In genomic region chr3:167929937-167930336, GRCh38 we compare ENCODE assay signal across 23 cellular contexts.
A peak's percentile ranks its signal among the peaks of the same experiment; 100 is the strongest.
DNase-seq lines count a peak whose midpoint lies in the region; ATAC-seq and TF ChIP-seq lines count a peak whose summit lies in the region.
"Had no signal": no experiment of that assay in that cellular context is flagged by ENCODE, and none has a peak within 500 bp of the region (broad histone marks: within the 10 kb centered on the region; RNA-seq: fewer than 3 reads in every experiment).

No MANE protein-coding gene starts in this region.

- CTCF ChIA-PET in activated CD8-positive, alpha-beta memory T cell treated with anti-CD3 and anti-CD28 coated beads, Interleukin-2, amount 10 ng/mL, durations not matched to agents 7 days and 5 days (lab: Charles Lee), result interaction anchor here (1.4 kb wide), 1 partner anchor 111 kb away, joined by 3 read pairs; no protein-coding TSS in a partner anchor

- no peak for TF ChIP-seq CTCF in Loucy (conservative IDR thresholded peaks at IDR 0.05; ENCODE audit: low read length)
- no peak for TF ChIP-seq CTCF in WERI-Rb-1 (IDR thresholded peaks at IDR 0.05; ENCODE audit: low read depth, low read length)

- H3K36me3 ChIP-seq in Loucy (ENCODE audit: insufficient read depth, low read length) (no peaks in the 10 kb centered on the region), WERI-Rb-1 (no peaks in the 10 kb centered on the region), aorta (ENCODE audit: control insufficient read depth in 1 of 2, insufficient read depth in 2 of 2, low read length in 1 of 2) (no peaks in the 10 kb centered on the region)
- H3K36me3 ChIP-seq: brain microvascular endothelial cell, vagina had no signal

- ATAC-seq in activated CD8-positive, alpha-beta memory T cell treated with anti-CD3 and anti-CD28 coated beads, Interleukin-2, amount 10 ng/mL, durations not matched to agents 7 days and 5 days, result no peak
- no peak for ATAC-seq in aorta (ENCODE audit: low FRiP score)
- ATAC-seq in HG03097 (IDR thresholded peaks at IDR 0.05; ENCODE audit: low FRiP score, unreplicated experiment), result no peak

- peaks cover 7% of the 10 kb centered on the region for H3K27me3 Mint-ChIP-seq in activated CD8-positive, alpha-beta memory T cell treated with anti-CD3 and anti-CD28 coated beads, Interleukin-2, amount 10 ng/mL, durations not matched to agents 7 days and 5 days
- H3K27me3 Mint-ChIP-seq: B cell had no signal

- H2AFZ ChIP-seq in Loucy (ENCODE audit: low read length), result peak overlapping the region; percentile 81

- no peaks in the 10 kb centered on the region for H3K9me2 ChIP-seq in Loucy (replicated peaks; ENCODE audit: low read depth, low read length)

- peaks cover 18% of the 10 kb centered on the region for H3K4me1 ChIP-seq in Loucy (ENCODE audit: insufficient read depth, low read length, poor library complexity, severe bottlenecking)
- H3K4me1 ChIP-seq in aorta (ENCODE audit: control insufficient read depth in 1 of 2, insufficient read depth in 2 of 2, low read length in 2 of 2), result no peaks in the 10 kb centered on the region
- H3K4me1 ChIP-seq: Caco-2, vagina had no signal

- no peaks in the 10 kb centered on the region for H4K20me1 ChIP-seq in Loucy (ENCODE audit: insufficient read depth, low read length, poor library complexity, severe bottlenecking)

- H3K4me1 Mint-ChIP-seq in activated CD8-positive, alpha-beta memory T cell treated with anti-CD3 and anti-CD28 coated beads, Interleukin-2, amount 10 ng/mL, durations not matched to agents 7 days and 5 days, result no peaks in the 10 kb centered on the region
- H3K4me1 Mint-ChIP-seq: B cell, neural crest cell had no signal

- H3K27me3 ChIP-seq in Loucy (ENCODE audit: insufficient read depth, low read length, poor library complexity, severe bottlenecking) (no peaks in the 10 kb centered on the region), WERI-Rb-1 (ENCODE audit: insufficient read depth, low read depth, severe bottlenecking) (no peaks in the 10 kb centered on the region), aorta (ENCODE audit: control insufficient read depth in 1 of 2, insufficient read depth in 2 of 2, low read length in 1 of 2) (no peaks in the 10 kb centered on the region)
- H3K27me3 ChIP-seq: brain microvascular endothelial cell, vagina had no signal

- H3K9me3 ChIP-seq in Loucy (ENCODE audit: insufficient read depth, low read depth, low read length), result no peaks in the 10 kb centered on the region
- H3K9me3 ChIP-seq in WERI-Rb-1 (ENCODE audit: severe bottlenecking), result no peaks in the 10 kb centered on the region
- no peaks in the 10 kb centered on the region for H3K9me3 ChIP-seq in aorta (ENCODE audit: control insufficient read depth, low read length)
- H3K9me3 ChIP-seq: Caco-2, vagina had no signal

- no peaks in the 10 kb centered on the region for H3F3A ChIP-seq in Loucy (ENCODE audit: low read depth)

- H3K9me3 Mint-ChIP-seq in activated CD8-positive, alpha-beta memory T cell treated with anti-CD3 and anti-CD28 coated beads, Interleukin-2, amount 10 ng/mL, durations not matched to agents 7 days and 5 days (ENCODE audit: low read depth), result no peaks in the 10 kb centered on the region
- H3K9me3 Mint-ChIP-seq: activated T-helper 2 cell treated with anti-CD3 and anti-CD28 coated beads, Interferon-gamma antibody, Interleukin-2, Interleukin-4, amounts not matched to agents 10 μg/mL and 5 μg/mL and 100 μg/mL, durations not matched to agents 14 hours and 24 hours and 36 hours; dendritic cell treated with granulocyte-macrophage colony-stimulating factor and Interleukin-4, amounts not matched to agents 40 ng/mL and 50 ng/mL, for 4 days; neural crest cell had no signal

- H3K79me2 ChIP-seq in Loucy (ENCODE audit: insufficient read depth, low read length), result no peaks in the 10 kb centered on the region

- H3K36me3 Mint-ChIP-seq in activated CD8-positive, alpha-beta memory T cell treated with anti-CD3 and anti-CD28 coated beads, Interleukin-2, amount 10 ng/mL, durations not matched to agents 7 days and 5 days, result no peaks in the 10 kb centered on the region

- H3K27ac Mint-ChIP-seq in activated CD8-positive, alpha-beta memory T cell treated with anti-CD3 and anti-CD28 coated beads, Interleukin-2, amount 10 ng/mL, durations not matched to agents 7 days and 5 days, result no peak overlapping the region
- H3K27ac Mint-ChIP-seq: activated T-helper 2 cell treated with anti-CD3 and anti-CD28 coated beads, Interferon-gamma antibody, Interleukin-2, Interleukin-4, amounts not matched to agents 10 μg/mL and 5 μg/mL and 100 μg/mL, durations not matched to agents 14 hours and 24 hours and 36 hours; B cell; dendritic cell treated with granulocyte-macrophage colony-stimulating factor and Interleukin-4, amounts not matched to agents 40 ng/mL and 50 ng/mL, for 4 days had no signal

- no peak overlapping the region for H3K9ac ChIP-seq in Loucy (ENCODE audit: low read depth, low read length, poor library complexity, severe bottlenecking)

- no peak overlapping the region for H3K27ac ChIP-seq in WERI-Rb-1
- H3K27ac ChIP-seq in aorta (ENCODE audit: low read depth in 1 of 2, low read length in 2 of 2), result no peak overlapping the region
- H3K27ac ChIP-seq: brain microvascular endothelial cell, epithelial cell of prostate, vagina had no signal

- H3K4me3 Mint-ChIP-seq in activated CD8-positive, alpha-beta memory T cell treated with anti-CD3 and anti-CD28 coated beads, Interleukin-2, amount 10 ng/mL, durations not matched to agents 7 days and 5 days, result no peak overlapping the region
- H3K4me3 Mint-ChIP-seq: B cell; dendritic cell treated with granulocyte-macrophage colony-stimulating factor and Interleukin-4, amounts not matched to agents 40 ng/mL and 50 ng/mL, for 4 days; neural crest cell had no signal

- H3K4me3 ChIP-seq in Loucy (ENCODE audit: low read length, poor library complexity, severe bottlenecking) (no peak overlapping the region), WERI-Rb-1 (ENCODE audit: low read depth, low read length) (no peak overlapping the region), aorta (ENCODE audit: low read length in 2 of 2) (no peak overlapping the region)
- H3K4me3 ChIP-seq: vagina had no signal

- intact Hi-C loops in aorta (cut with DNase I), result no loop called here

- WGBS in aorta, 2 donors, result 54 to 73% methylated on average over 3 of the region's 3 CpGs

- peak; percentile 8 for DNase-seq in NCI-H1092 treated with DMSO at 0.1 percent for 48 hours (lab: John Stamatoyannopoulos, UW)
- DNase-seq in NCI-H1092 (lab: John Stamatoyannopoulos, UW), result no peak
- peak; percentile 6 for DNase-seq in WERI-Rb-1
- DNase-seq in left kidney (ENCODE audit: low read depth, low spot score), result peak; percentile 27
- no peak for DNase-seq in activated CD8-positive, alpha-beta memory T cell treated with anti-CD3 and anti-CD28 coated beads, Interleukin-2, amount 10 ng/mL, durations not matched to agents 7 days and 5 days
- no peak for DNase-seq in aorta
- DNase-seq: brain microvascular endothelial cell; Caco-2; foreskin melanocyte; GF-D8; NCI-H1694; NCI-H526 treated with DMSO at 0.1 percent for 48 hours; stimulated activated CD4-positive, alpha-beta T cell treated with anti-CD3 and anti-CD28 coated beads, Interleukin-12 subunit alpha, Interleukin-12 subunit beta, amount 100 ng/mL, for 4 hours; stimulated activated CD8-positive, alpha-beta memory T cell treated with anti-CD3 and anti-CD28 coated beads, Interleukin-4, amount 100 ng/mL, for 48 hours; T-helper 9 cell had no signal

- H3K4me2 ChIP-seq in Loucy (ENCODE audit: low read depth, low read length, poor library complexity, severe bottlenecking), result no peak overlapping the region

Comparison
In these comparisons a context has a peak if more than half of its experiments do, and no peak if none do; other contexts are left out.
1. DNase-seq: peak in NCI-H1092 treated with DMSO at 0.1 percent for 48 hours (single experiment), WERI-Rb-1 (single experiment) and left kidney (single experiment); none in NCI-H1092 (single experiment), activated CD8-positive, alpha-beta memory T cell treated with anti-CD3 and anti-CD28 coated beads, Interleukin-2, amount 10 ng/mL, durations not matched to agents 7 days and 5 days (single experiment) and aorta (0 of 2).